28 cellular contexts compared by ENCODE assay signal in the genomic region with DNA sequence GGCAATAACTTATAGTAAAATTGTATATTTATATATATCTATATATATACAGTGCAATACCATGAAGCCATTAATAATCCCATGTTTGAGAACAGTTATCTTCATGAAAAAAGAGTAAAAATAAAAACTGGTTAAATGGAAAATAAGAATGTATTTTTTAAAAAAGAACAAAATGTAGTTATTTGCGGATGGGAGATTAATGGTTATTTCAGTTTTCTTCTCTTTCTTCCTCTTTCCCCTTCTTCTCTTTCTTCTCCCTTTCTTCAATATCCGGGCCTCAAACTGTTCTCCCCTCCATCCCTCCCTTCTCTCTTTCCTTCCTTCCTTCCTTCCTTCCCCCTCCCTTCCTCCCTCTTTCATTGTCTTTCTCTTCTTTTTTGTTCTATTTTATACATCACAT.
"Had no signal": no experiment of that assay in that cellular context is flagged by ENCODE, and none has a peak within 500 bp of the region (broad histone marks: within the 10 kb centered on the region; RNA-seq: fewer than 3 reads in every experiment).

No MANE protein-coding gene starts in this region.

- ATAC-seq: effector memory CD8-positive, alpha-beta T cell; esophagus mucosa; foreskin keratinocyte; gastrocnemius medialis; gastroesophageal sphincter; heart left ventricle; heart right ventricle had no signal

- DNase-seq: colonic mucosa; cortex of kidney; dermis blood vessel endothelial cell; dorsolateral prefrontal cortex; effector CD4-positive, alpha-beta T cell; effector CD8-positive, alpha-beta T cell; effector memory CD4-positive, alpha-beta T cell; effector memory CD8-positive, alpha-beta T cell; endodermal cell; erythroblast; esophagus squamous epithelium; foreskin fibroblast; foreskin keratinocyte; foreskin melanocyte; gastrocnemius medialis; glutamatergic neuron; head of caudate nucleus; heart left ventricle; heart right ventricle had no signal

- H3K4me1 ChIP-seq: colonic mucosa, esophagus muscularis mucosa, esophagus squamous epithelium, foreskin keratinocyte, gastrocnemius medialis, gastroesophageal sphincter, heart left ventricle, heart right ventricle had no signal

- H3K36me3 ChIP-seq: colonic mucosa, esophagus muscularis mucosa, esophagus squamous epithelium, gastrocnemius medialis, gastroesophageal sphincter, heart left ventricle, heart right ventricle had no signal

- H3K27ac Mint-ChIP-seq: dendritic cell treated with granulocyte-macrophage colony-stimulating factor and Interleukin-4, amounts not matched to agents 40 ng/mL and 50 ng/mL, for 4 days; effector memory CD8-positive, alpha-beta T cell; endodermal cell had no signal

- H3K9me3 ChIP-seq: colonic mucosa, esophagus muscularis mucosa, esophagus squamous epithelium, gastrocnemius medialis, gastroesophageal sphincter, heart left ventricle, heart right ventricle had no signal

- H3K27ac ChIP-seq: colonic mucosa, coronary artery, dorsolateral prefrontal cortex, epithelial cell of prostate, esophagus muscularis mucosa, esophagus squamous epithelium, foreskin keratinocyte, gastrocnemius medialis, gastroesophageal sphincter, heart left ventricle, heart right ventricle had no signal

- H3K27me3 Mint-ChIP-seq: dendritic cell treated with granulocyte-macrophage colony-stimulating factor and Interleukin-4, amounts not matched to agents 40 ng/mL and 50 ng/mL, for 4 days; effector memory CD8-positive, alpha-beta T cell had no signal

- H3K9me3 Mint-ChIP-seq: dendritic cell treated with granulocyte-macrophage colony-stimulating factor and Interleukin-4, amounts not matched to agents 40 ng/mL and 50 ng/mL, for 4 days; endodermal cell had no signal

- H3K4me3 ChIP-seq: colonic mucosa, coronary artery, dorsolateral prefrontal cortex, esophagus muscularis mucosa, esophagus squamous epithelium, gastrocnemius medialis, gastroesophageal sphincter, heart left ventricle, heart right ventricle had no signal

- H3K27me3 ChIP-seq: colonic mucosa, esophagus muscularis mucosa, esophagus squamous epithelium, foreskin keratinocyte, gastrocnemius medialis, gastroesophageal sphincter, heart left ventricle, heart right ventricle had no signal

- H3K4me3 Mint-ChIP-seq: dendritic cell treated with granulocyte-macrophage colony-stimulating factor and Interleukin-4, amounts not matched to agents 40 ng/mL and 50 ng/mL, for 4 days; effector memory CD8-positive, alpha-beta T cell; endodermal cell had no signal

- FAIRE-seq: colon, endothelial cell of umbilical vein, frontal cortex had no signal
